Comparison of ENCODE assay signal across 9 cellular contexts in genomic region chr16:2157480-2158261, GRCh38. TPM values are rescaled to one million over a fixed set of nuclear protein-coding genes. Genes with fewer than 3 reads are reported as not detected.
DNase-seq lines count a peak whose midpoint lies in the region; ATAC-seq, FAIRE-seq and TF ChIP-seq lines count a peak whose summit lies in the region.
"Had no signal": no experiment of that assay in that cellular context is flagged by ENCODE, and none has a peak within 500 bp of the region (broad histone marks: within the 10 kb centered on the region; RNA-seq: fewer than 3 reads in every experiment).

No MANE protein-coding gene starts in this region.

- in situ Hi-C loops in transverse colon (cut with MboI; ENCODE audit: low pct_ligation_motif_present in 1 of 4, low pct_unique_long_range_greater_than_20kb in 1 of 4, low sequenced_read_pairs in 3 of 4): loop anchor here in 1 of 4 donors (25.0 kb wide), 1 partner anchor 330 kb away; the partner anchor contains the start of gene TBC1D24

- H3K4me3 Mint-ChIP-seq in activated T-cell treated with anti-CD3 and anti-CD28 coated beads, Interleukin-2, amount 50 U/mL, for 72 hours: peak overlapping the region; percentile 97 to 99
- peak overlapping the region; percentile 96 for H3K4me3 Mint-ChIP-seq in astrocyte (ENCODE audit: unreplicated experiment)

- H3K4me3 ChIP-seq in astrocyte (ENCODE audit: insufficient read depth, low read depth, low read length) (no peak overlapping the region), lower lobe of right lung (no peak overlapping the region), transverse colon (peak overlapping the region in 1 of 4 donors; percentile 6)

- ATAC-seq in activated T-cell treated with anti-CD3 and anti-CD28 coated beads, Interleukin-2, amount 50 U/mL, for 72 hours (replicated peaks in 1 of 2): no peak
- no peak for ATAC-seq in lower lobe of right lung

- no peaks in the 10 kb centered on the region for H3K27me3 Mint-ChIP-seq in activated T-cell treated with anti-CD3 and anti-CD28 coated beads, Interleukin-2, amount 50 U/mL, for 72 hours (ENCODE audit: low read depth)
- no peaks in the 10 kb centered on the region for H3K27me3 Mint-ChIP-seq in astrocyte (ENCODE audit: low read depth, unreplicated experiment)

- H3K9me3 Mint-ChIP-seq in activated T-cell treated with anti-CD3 and anti-CD28 coated beads, Interleukin-2, amount 50 U/mL, for 72 hours: no peaks in the 10 kb centered on the region
- H3K9me3 Mint-ChIP-seq in astrocyte (ENCODE audit: unreplicated experiment): no peaks in the 10 kb centered on the region

- WGBS in transverse colon (ENCODE audit: low coverage in 1 of 2), 2 donors: 65% methylated on average over 24 of the region's 27 CpGs; no CpG with 5 or more reads in 1 of the 2 donors

- H3K4me1 Mint-ChIP-seq in activated T-cell treated with anti-CD3 and anti-CD28 coated beads, Interleukin-2, amount 50 U/mL, for 72 hours (ENCODE audit: low read depth): peaks cover 39% of the 10 kb centered on the region
- H3K4me1 Mint-ChIP-seq in astrocyte (ENCODE audit: low read depth, unreplicated experiment): peaks cover 16% of the 10 kb centered on the region

- TF ChIP-seq POLR2A in transverse colon (IDR thresholded peaks at IDR 0.05): no peak

- H3K36me3 Mint-ChIP-seq in activated T-cell treated with anti-CD3 and anti-CD28 coated beads, Interleukin-2, amount 50 U/mL, for 72 hours (ENCODE audit: insufficient read depth in 2 of 2): peaks cover 4 to 7% of the 10 kb centered on the region in 2 donors
- peaks cover 8% of the 10 kb centered on the region for H3K36me3 Mint-ChIP-seq in astrocyte (ENCODE audit: low read depth, unreplicated experiment)

- H4K20me1 ChIP-seq in astrocyte (ENCODE audit: insufficient read depth, low read length): peaks cover 89% of the 10 kb centered on the region

- H3K9me3 ChIP-seq in astrocyte (ENCODE audit: insufficient read depth, low read depth, low read length) (no peaks in the 10 kb centered on the region), lower lobe of right lung (no peaks in the 10 kb centered on the region), transverse colon (no peaks in the 10 kb centered on the region)

- H3K27ac ChIP-seq in astrocyte (ENCODE audit: low read depth, low read length): no peak overlapping the region
- peak overlapping the region; percentile 75 for H3K27ac ChIP-seq in lower lobe of right lung
- peak overlapping the region; percentile 87 to 92 (median 90) for H3K27ac ChIP-seq in transverse colon

- H3K9ac ChIP-seq in astrocyte (ENCODE audit: low read length): peak overlapping the region; percentile 93

- H3K4me2 ChIP-seq in astrocyte (ENCODE audit: low read length): peak overlapping the region; percentile 92

- H2AFZ ChIP-seq in astrocyte (ENCODE audit: low read depth, low read length): no peak overlapping the region

- H3K27ac Mint-ChIP-seq in activated T-cell treated with anti-CD3 and anti-CD28 coated beads, Interleukin-2, amount 50 U/mL, for 72 hours: no peak overlapping the region
- peak overlapping the region; percentile 84 for H3K27ac Mint-ChIP-seq in astrocyte (ENCODE audit: unreplicated experiment)

- TF ChIP-seq EP300 in transverse colon (IDR thresholded peaks at IDR 0.05; ENCODE audit: low read depth): no peak

- FAIRE-seq in astrocyte (lab: Jason Lieb, UNC): no peak
- FAIRE-seq: D721Med had no signal

- TF ChIP-seq CTCF in astrocyte (IDR thresholded peaks at IDR 0.05; ENCODE audit: insufficient read depth, low read depth, low read length) (no peak), lower lobe of right lung (IDR thresholded peaks at IDR 0.05) (no peak), transverse colon (IDR thresholded peaks at IDR 0.05) (no peak)

- peaks cover 7% of the 10 kb centered on the region for H3K36me3 ChIP-seq in astrocyte (ENCODE audit: insufficient read depth, low read length)
- peaks cover 11% of the 10 kb centered on the region for H3K36me3 ChIP-seq in lower lobe of right lung
- H3K36me3 ChIP-seq in transverse colon: no peaks in the 10 kb centered on the region

- H3K79me2 ChIP-seq in astrocyte (ENCODE audit: insufficient read depth, low read length): peaks cover 92% of the 10 kb centered on the region

- DNase-seq in activated T-cell treated with anti-CD3 and anti-CD28 coated beads, Interleukin-2, amount 50 U/mL, for 72 hours: no peak
- DNase-seq in activated T-cell treated with anti-CD3 and anti-CD28 coated beads for 4 hours: no peak
- DNase-seq in astrocyte (ENCODE audit: low read depth): no peak
- no peak for DNase-seq in lower lobe of right lung
- peak; percentile 44 for DNase-seq in transverse colon
- no peak for DNase-seq in activated effector memory CD4-positive, alpha-beta T cell treated with anti-CD3 and anti-CD28 coated beads, Interleukin-2, amount 50 U/mL, for 16 hours
- DNase-seq in iPS-NIHi7 (ENCODE audit: extremely low spot score): no peak
- DNase-seq in NCI-H2227 treated with DMSO at 0.1 percent for 48 hours (lab: John Stamatoyannopoulos, UW): no peak

- H3K27me3 ChIP-seq in astrocyte (ENCODE audit: insufficient read depth, low read length) (no peaks in the 10 kb centered on the region), lower lobe of right lung (ENCODE audit: low read depth) (no peaks in the 10 kb centered on the region), transverse colon (no peaks in the 10 kb centered on the region)

- H3K4me1 ChIP-seq in astrocyte (ENCODE audit: insufficient read depth, low read length) (peaks cover 61% of the 10 kb centered on the region), lower lobe of right lung (peaks cover 79% of the 10 kb centered on the region), transverse colon (peaks cover 54 to 86% (median 83%) of the 10 kb centered on the region in 4 donors)

- intact Hi-C loops in lower lobe of right lung (cut with DNase I) (no loop called here), transverse colon (cut with DNase I; ENCODE audit: low total_unique reads) (no loop called here)

RNA-seq across cellular contexts. Expression of gene TRAF7, which starts 2.1 kb away (rescaled TPM):
- total RNA-seq in activated T-cell treated with anti-CD3 and anti-CD28 coated beads, Interleukin-2, amount 50 U/mL, for 72 hours: 10 to 100 TPM; 66.4 to 72.9 TPM
- total RNA-seq in astrocyte: 92.1 and 93.1 TPM in 2 replicates
- 61.9 TPM for total RNA-seq in lower lobe of right lung
- total RNA-seq in transverse colon: 10 to 100 TPM; 43.4 to 80.4 (median 63.0) TPM

RNA-seq across cellular contexts. Expression of gene RAB26, which starts 9.2 kb away (rescaled TPM):
- 1 to 10 TPM in 1 of 2 donors, under 1 TPM in 1; 0.82 to 2.0 TPM for total RNA-seq in activated T-cell treated with anti-CD3 and anti-CD28 coated beads, Interleukin-2, amount 50 U/mL, for 72 hours
- 1.2 and 1.4 TPM in 2 replicates for total RNA-seq in astrocyte
- 0.80 TPM for total RNA-seq in lower lobe of right lung
- total RNA-seq in transverse colon: 10 to 100 TPM in 3 of 4 donors, 1 to 10 TPM in 1; 8.3 to 28.4 (median 14.2) TPM

RNA-seq across cellular contexts. Expression of gene PKD1, which starts 22.0 kb away (rescaled TPM):
- 10 to 100 TPM; 90.2 to 95.7 TPM for total RNA-seq in activated T-cell treated with anti-CD3 and anti-CD28 coated beads, Interleukin-2, amount 50 U/mL, for 72 hours
- total RNA-seq in astrocyte (112 and 128 TPM in 2 replicates), lower lobe of right lung (81.6 TPM), transverse colon (1,000 to 10,000 TPM in 1 of 4 donors, 100 to 1,000 TPM in 3; 131 to 1,015 (median 289) TPM)

RNA-seq across cellular contexts. Expression of gene CASKIN1, which starts 38.7 kb away (rescaled TPM):
- total RNA-seq in activated T-cell treated with anti-CD3 and anti-CD28 coated beads, Interleukin-2, amount 50 U/mL, for 72 hours: 1 to 10 TPM in 1 of 2 donors, under 1 TPM in 1; 0.89 to 2.1 TPM
- total RNA-seq in astrocyte (0.66 and 1.3 TPM in 2 replicates), lower lobe of right lung (0.09 TPM), transverse colon (under 1 TPM in 2 of 4 donors, not detected in 2; under 0.01 to 0.14 TPM)

RNA-seq across cellular contexts. Expression of gene MLST8, which starts 47.6 kb away (rescaled TPM):
- 10 to 100 TPM; 54.9 to 65.6 TPM for total RNA-seq in activated T-cell treated with anti-CD3 and anti-CD28 coated beads, Interleukin-2, amount 50 U/mL, for 72 hours
- total RNA-seq in astrocyte: 32.6 and 34.7 TPM in 2 replicates
- total RNA-seq in lower lobe of right lung: 26.6 TPM
- 10 to 100 TPM; 50.8 to 81.8 (median 73.1) TPM for total RNA-seq in transverse colon
